Comparison of ENCODE assay signal across 29 cellular contexts in genomic region chrX:21661316-21661715, GRCh38. TPM values are rescaled to one million over a fixed set of nuclear protein-coding genes. Genes with fewer than 3 reads are reported as not detected.
DNase-seq lines count a peak whose midpoint lies in the region; ATAC-seq, FAIRE-seq and TF ChIP-seq lines count a peak whose summit lies in the region.
"Had no signal": no experiment of that assay in that cellular context is flagged by ENCODE, and none has a peak within 500 bp of the region (broad histone marks: within the 10 kb centered on the region; RNA-seq: fewer than 3 reads in every experiment).

No MANE protein-coding gene starts in this region.

- H3K27me3 ChIP-seq in heart left ventricle (peaks cover 0 to 22% (median 0%) of the 10 kb centered on the region in 9 donors), heart right ventricle (peaks cover 0 to 63% (median 7%) of the 10 kb centered on the region in 7 donors), skeletal muscle tissue (ENCODE audit: control insufficient read depth in 3 of 3, insufficient read depth in 3 of 3, low read length in 3 of 3) (no peaks in the 10 kb centered on the region), dorsolateral prefrontal cortex (peaks cover 0 to 87% (median 28%) of the 10 kb centered on the region in 45 donors), HepG2 (ENCODE audit: control insufficient read depth in 1 of 2, insufficient read depth in 2 of 2, low read length in 2 of 2) (no peaks in the 10 kb centered on the region; a peak in 1 of 5 replicates)
- H3K27me3 ChIP-seq: BLaER1, Peyer's patch, SJCRH30 had no signal

- H3K9me3 ChIP-seq in heart left ventricle (peaks cover 0 to 4% (median 0%) of the 10 kb centered on the region in 12 donors), heart right ventricle (peaks cover 0 to 6% (median 0%) of the 10 kb centered on the region in 11 donors), skeletal muscle tissue (ENCODE audit: control insufficient read depth in 3 of 3, low read length in 3 of 3) (no peaks in the 10 kb centered on the region), HepG2 (ENCODE audit: low read length) (no peaks in the 10 kb centered on the region)
- H3K9me3 ChIP-seq: Peyer's patch, SJCRH30 had no signal

- no peaks in the 10 kb centered on the region for H3K36me3 ChIP-seq in heart left ventricle
- H3K36me3 ChIP-seq in heart right ventricle: no peaks in the 10 kb centered on the region
- peaks cover 0 to 4% (median 0%) of the 10 kb centered on the region in 3 donors for H3K36me3 ChIP-seq in skeletal muscle tissue (ENCODE audit: control insufficient read depth in 3 of 3, insufficient read depth in 3 of 3, low read length in 3 of 3)
- no peaks in the 10 kb centered on the region for H3K36me3 ChIP-seq in HepG2 (replicated peaks in 1 of 2; ENCODE audit: control insufficient read depth in 1 of 2, insufficient read depth in 2 of 2, low read length in 2 of 2)
- H3K36me3 ChIP-seq: Peyer's patch, SJCRH30 had no signal

- H3K79me2 ChIP-seq in HepG2 (ENCODE audit: insufficient read depth, low read length): no peaks in the 10 kb centered on the region

- FAIRE-seq in HepG2 (lab: Jason Lieb, UNC): no peak
- FAIRE-seq: GM12892, GM19239 had no signal

- TF ChIP-seq POLR2A in heart left ventricle (IDR thresholded peaks at IDR 0.05) (no peak), HepG2 (IDR thresholded peaks at IDR 0.05; ENCODE audit: insufficient read depth in 1 of 2, low read depth in 2 of 2, low read length in 2 of 2) (no peak)

- no peak overlapping the region for H3K4me2 ChIP-seq in HepG2 (ENCODE audit: low read depth, low read length)
- H3K4me2 ChIP-seq: BLaER1, KMS-11 had no signal

- 47 to 58% (median 51%) methylated on average over 6 of the region's 6 CpGs for WGBS in heart left ventricle, 4 donors
- WGBS in heart right ventricle, 2 donors: 58 to 64% methylated on average over 6 of the region's 6 CpGs
- WGBS in HepG2 (ENCODE audit: low lambda C conversion rate): 47% methylated on average over 5 of the region's 6 CpGs

- in situ Hi-C loops in HepG2 (cut with HindIII; ENCODE audit: extremely low pct_ligation_motif_present, low pct_unique_long_range_greater_than_20kb): no loop called here

- H3K4me1 ChIP-seq in heart left ventricle: no peaks in the 10 kb centered on the region
- peaks cover 0 to 3% (median 0%) of the 10 kb centered on the region in 9 donors for H3K4me1 ChIP-seq in heart right ventricle
- H3K4me1 ChIP-seq in skeletal muscle tissue (ENCODE audit: control insufficient read depth in 3 of 3, insufficient read depth in 3 of 3, low read length in 3 of 3): peaks cover 0 to 24% (median 15%) of the 10 kb centered on the region in 3 donors
- no peaks in the 10 kb centered on the region for H3K4me1 ChIP-seq in HepG2 (ENCODE audit: insufficient read depth, low read length)
- H3K4me1 ChIP-seq: BLaER1, Peyer's patch had no signal

- H4K20me1 ChIP-seq in HepG2 (ENCODE audit: insufficient read depth, low read length): no peaks in the 10 kb centered on the region
- H4K20me1 ChIP-seq: BLaER1 had no signal

- H3K9ac ChIP-seq in skeletal muscle tissue (ENCODE audit: low read depth in 1 of 3, low read length in 3 of 3): no peak overlapping the region
- no peak overlapping the region for H3K9ac ChIP-seq in HepG2 (ENCODE audit: insufficient read depth, low read depth, low read length)
- H3K9ac ChIP-seq: BLaER1, GM23248, KMS-11 had no signal

- no TSS peak for BruUV-seq in HepG2 (replicated peaks; lab: Mats Ljungman, UMichigan)

- H3K27ac ChIP-seq in heart left ventricle (peak overlapping the region in 7 of 12 donors; percentile 18 to 92 (median 43)), heart right ventricle (peak overlapping the region in 5 of 10 donors; percentile 35 to 80 (median 56)), RWPE1 (no peak overlapping the region), skeletal muscle tissue (ENCODE audit: low read depth, low read length) (peak overlapping the region; percentile 72), dorsolateral prefrontal cortex (no peak overlapping the region), HepG2 (ENCODE audit: extremely low read length, insufficient read depth, low read length) (no peak overlapping the region)
- H3K27ac ChIP-seq: BLaER1, GM23248, KMS-11, Peyer's patch, SJCRH30 had no signal

- H2AFZ ChIP-seq in HepG2 (ENCODE audit: low read length): no peak overlapping the region
- H2AFZ ChIP-seq: GM23248 had no signal

- intact Hi-C loops in heart left ventricle (cut with DNase I) (loop anchor here in 1 of 10 donors (10.0 kb wide), 1 partner anchor 53 kb away; no protein-coding TSS in a partner anchor), heart right ventricle (cut with DNase I) (no loop called here), dorsolateral prefrontal cortex (cut with DNase I) (no loop called here), HepG2 (cut with micrococcal nuclease; ENCODE audit: unreplicated experiment) (no loop called here)

- DNase-seq in heart left ventricle (no peak), heart right ventricle (no peak), RWPE1 (ENCODE audit: low spot score) (peak; percentile 3), kidney tubule cell (ENCODE audit: low spot score) (peak; percentile 28), dorsolateral prefrontal cortex (no peak), HepG2 (ENCODE audit: low spot score) (no peak)
- no peak for DNase-seq in activated CD4-positive, CD25-positive, alpha-beta regulatory T cell treated with anti-CD3 and anti-CD28 coated beads, Interleukin-2, amount 50 U/mL, for 72 hours
- DNase-seq: 8988T; CD4-positive, CD25-positive, alpha-beta regulatory T cell; DMS153; DND-41; GM23248; H7; IMR-90; MM.1S; NCI-H1694 treated with DMSO at 0.1 percent for 48 hours; NCI-H2081; NCI-H2227 treated with DMSO at 0.1 percent for 48 hours; NCI-H526 treated with DMSO at 0.1 percent for 48 hours; Peyer's patch; SJCRH30 had no signal

- CTCF ChIA-PET in RWPE1 (lab: Yijun Ruan, JAX): interaction anchor here (0.8 kb wide), 1 partner anchor 225 kb away, joined by 3 read pairs; no protein-coding TSS in a partner anchor
- CTCF ChIA-PET in HepG2 (lab: Yijun Ruan, JAX; ENCODE audit: low intra/inter-chr PET ratio, low total read pairs): no interaction called here

- POLR2A ChIA-PET in RWPE1 (lab: Yijun Ruan, JAX; ENCODE audit: low non-redundant PET): no interaction called here
- POLR2A ChIA-PET in HepG2 (lab: Yijun Ruan, JAX): no interaction called here

- TF ChIP-seq CTCF in heart left ventricle (IDR thresholded peaks at IDR 0.05) (no peak), heart right ventricle (IDR thresholded peaks at IDR 0.05) (no peak), RWPE1 (conservative IDR thresholded peaks at IDR 0.05; ENCODE audit: low read depth) (no peak), dorsolateral prefrontal cortex (IDR thresholded peaks at IDR 0.05 in 54 of 56, conservative IDR thresholded peaks at IDR 0.05 in 2 of 56; ENCODE audit: low read depth in 1 of 56, partially characterized antibody in 56 of 56) (no peak), HepG2 (CRISPR knock-in tag; IDR thresholded peaks at IDR 0.05) (no peak)

- TF ChIP-seq EP300 in HepG2 (IDR thresholded peaks at IDR 0.05; ENCODE audit: low read depth in 2 of 2, low read length in 2 of 2) (no peak), HepG2 (CRISPR knock-in tag; IDR thresholded peaks at IDR 0.05; ENCODE audit: borderline replicate concordance) (no peak)

- H3K4me3 ChIP-seq in heart left ventricle (peak overlapping the region in 2 of 12 donors; percentile 55 to 58), heart right ventricle (peak overlapping the region in 1 of 10 donors; percentile 49), skeletal muscle tissue (ENCODE audit: low read length in 3 of 3) (peak overlapping the region in 1 of 3 donors; percentile 29), dorsolateral prefrontal cortex (no peak overlapping the region), HepG2 (replicated peaks in 1 of 3; ENCODE audit: insufficient read depth in 1 of 3, low read depth in 2 of 3, low read length in 3 of 3) (no peak overlapping the region)
- H3K4me3 ChIP-seq: BLaER1, GM23248, Peyer's patch, SJCRH30 had no signal

- no peak for TF ChIP-seq RAD21 in HepG2 (CRISPR knock-in tag; IDR thresholded peaks at IDR 0.05)

- ATAC-seq in heart left ventricle: no peak
- ATAC-seq in heart right ventricle: no peak
- ATAC-seq in HepG2: no peak
- ATAC-seq: Right ventricle myocardium inferior, SK-N-SH treated with all-trans-retinoic acid at 6 μM for 48 hours had no signal

TF ChIP-seq in HepG2, 621 proteins besides CTCF, POLR2A, EP300 and RAD21 (continues in another document):
- TF ChIP-seq ZNF775 (CRISPR knock-in tag; IDR thresholded peaks at IDR 0.05; ENCODE audit: borderline replicate concordance): no peak

RNA-seq across cellular contexts. Expression of gene KLHL34, which starts 3.2 kb away (rescaled TPM):
- total RNA-seq in heart left ventricle: 10 to 100 TPM in 2 of 9 donors, 1 to 10 TPM in 7; 3.3 to 12.3 (median 6.1) TPM
- polyA plus RNA-seq in heart left ventricle: 1 to 10 TPM; 3.4 to 3.9 TPM
- 10 to 100 TPM in 4 of 10 donors, 1 to 10 TPM in 6; 2.3 to 17.5 (median 7.4) TPM for total RNA-seq in heart right ventricle
- 1 to 10 TPM; 1.1 to 1.8 TPM for polyA plus RNA-seq in heart right ventricle
- total RNA-seq in skeletal muscle tissue: under 0.01 TPM
- total RNA-seq in dorsolateral prefrontal cortex: under 1 TPM in 81 of 120 experiments, not detected in 39; 0.10 to 0.78 (median 0.21) TPM
- not detected in 2 replicates for total RNA-seq in HepG2 (2016; rRNA removed; fragmentation: Illumina TruSeq; extraction: Trizol)
- total RNA-seq in HepG2 (2016; cell fraction: cytosol; rRNA removed; fragmentation: Illumina TruSeq; extraction: Trizol; ENCODE audit: low read depth): not detected in 2 replicates
- not detected in 2 replicates for total RNA-seq in HepG2 (2016; cell fraction: insoluble cytoplasmic fraction; rRNA removed; fragmentation: Illumina TruSeq; extraction: Trizol)
- not detected in 2 replicates for total RNA-seq in HepG2 (2016; cell fraction: membrane; rRNA removed; fragmentation: Illumina TruSeq; extraction: Trizol)
- not detected in 2 replicates for total RNA-seq in HepG2 (2016; cell fraction: nucleus; rRNA removed; fragmentation: Illumina TruSeq; extraction: Trizol)
- polyA plus RNA-seq in HepG2 (2011; rRNA removed): not detected in 2 replicates
- polyA plus RNA-seq in HepG2 (2011; cell fraction: cytosol; rRNA removed): not detected in 2 replicates
- polyA plus RNA-seq in HepG2 (2011; cell fraction: nucleus; rRNA removed): not detected in 2 replicates
- polyA plus RNA-seq in HepG2 (2012): not detected in 2 replicates
- polyA plus RNA-seq in HepG2 (2016; cell fraction: cytosol; fragmentation: Illumina TruSeq; extraction: Trizol; ENCODE audit: low read depth): not detected in 2 replicates
- not detected in 2 replicates for polyA plus RNA-seq in HepG2 (2016; cell fraction: insoluble cytoplasmic fraction; fragmentation: Illumina TruSeq; extraction: Trizol; ENCODE audit: low read depth)
- polyA plus RNA-seq in HepG2 (2016; cell fraction: membrane; fragmentation: Illumina TruSeq; extraction: Trizol; ENCODE audit: low read depth): not detected in 2 replicates
- polyA plus RNA-seq in HepG2 (2016; cell fraction: nucleus; fragmentation: Illumina TruSeq; extraction: Trizol; ENCODE audit: insufficient read depth, low read depth): not detected in 2 replicates
- not detected in 2 replicates for polyA minus RNA-seq in HepG2 (2011; rRNA and poly(A)+ RNA removed; ENCODE audit: low replicate concordance)
- polyA minus RNA-seq in HepG2 (2011; cell fraction: cytosol; rRNA and poly(A)+ RNA removed): not detected in 2 replicates
- not detected in 2 replicates for polyA minus RNA-seq in HepG2 (2011; cell fraction: nucleus; rRNA and poly(A)+ RNA removed)
- total RNA-seq: GM23248, H7, IMR-90, NCI-H460, SJCRH30 had no signal
- polyA plus RNA-seq: GM23248, IMR-90 had no signal

Comparison
In these comparisons a context has a peak if more than half of its experiments do, and no peak if none do; other contexts are left out.
1. DNase-seq: peak in RWPE1 (single experiment) and kidney tubule cell (single experiment); none in heart left ventricle (0 of 5), heart right ventricle (0 of 2), dorsolateral prefrontal cortex (0 of 10), activated CD4-positive, CD25-positive, alpha-beta regulatory T cell treated with anti-CD3 and anti-CD28 coated beads, Interleukin-2, amount 50 U/mL, for 72 hours (single experiment) and HepG2 (single experiment).
2. H3K27ac ChIP-seq: peak in heart left ventricle (7 of 12) and skeletal muscle tissue (single experiment); none in RWPE1 (single experiment), dorsolateral prefrontal cortex (0 of 59) and HepG2 (single experiment).